Comparison of ENCODE assay signal across 21 cellular contexts in the genomic region with DNA sequence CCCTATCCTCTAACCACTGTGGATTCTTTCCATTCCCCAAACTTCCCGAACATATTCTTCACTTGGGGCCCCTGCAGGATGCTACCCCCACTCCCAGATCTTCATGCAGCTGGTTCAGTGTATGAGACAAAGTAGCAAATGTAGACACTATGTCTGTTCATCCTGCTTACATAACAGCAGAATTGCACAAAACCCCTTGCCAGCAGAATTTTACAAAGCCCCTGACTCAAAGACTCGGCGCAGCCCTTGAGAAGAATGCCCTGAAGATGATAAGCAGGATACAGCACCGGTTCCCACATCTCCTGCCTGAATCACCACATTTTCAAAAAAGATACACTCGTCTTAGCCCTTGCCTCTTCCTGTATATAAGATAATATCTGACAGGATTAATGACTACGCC. TPM values are rescaled to one million over a fixed set of nuclear protein-coding genes. Genes with fewer than 3 reads are reported as not detected.
A peak's percentile ranks its signal among the peaks of the same experiment; 100 is the strongest.
DNase-seq lines count a peak whose midpoint lies in the region; ATAC-seq and TF ChIP-seq lines count a peak whose summit lies in the region.
"Had no signal": no experiment of that assay in that cellular context is flagged by ENCODE, and none has a peak within 500 bp of the region (broad histone marks: within the 10 kb centered on the region; RNA-seq: fewer than 3 reads in every experiment).

No MANE protein-coding gene starts in this region.

- CTCF ChIA-PET in activated CD4-positive, alpha-beta T cell treated with anti-CD3 and anti-CD28 coated beads for 36 hours (lab: Charles Lee), result no interaction called here

- no peak for DNase-seq in activated CD4-positive, alpha-beta T cell treated with anti-CD3 and anti-CD28 coated beads for 36 hours
- DNase-seq in activated CD4-positive, alpha-beta T cell treated with anti-CD3 and anti-CD28 coated beads for 4 hours, result no peak
- no peak for DNase-seq in T-helper 17 cell
- DNase-seq in amniotic epithelial cell (ENCODE audit: low read depth), result peak; percentile 36
- DNase-seq in testis, result peak; percentile 53
- no peak for DNase-seq in AG08395 (ENCODE audit: low spot score)
- DNase-seq in NCI-H82 (lab: John Stamatoyannopoulos, UW), result no peak
- DNase-seq in NOMO-1 (lab: John Stamatoyannopoulos, UW; ENCODE audit: unreplicated experiment in 2 of 2), result no peak
- DNase-seq: ACHN; Calu3; CD8-positive, alpha-beta memory T cell; DMS153; IMR-90; NCI-H1105; NCI-H2081 treated with DMSO at 0.1 percent for 48 hours; NCI-H2171 treated with DMSO at 0.1 percent for 48 hours; NCI-H524 treated with DMSO at 0.1 percent for 48 hours; Right ventricle myocardium superior had no signal

- intact Hi-C loops in activated CD4-positive, alpha-beta T cell treated with anti-CD3 and anti-CD28 coated beads for 36 hours (cut with DNase I, micrococcal nuclease), result loop anchor here in 1 of 2 experiments (5.0 kb wide), 1 partner anchor 144 kb away; no protein-coding TSS in a partner anchor
- intact Hi-C loops in testis (cut with DNase I; ENCODE audit: low total_unique reads), result no loop called here

- H3K9me3 ChIP-seq in T-helper 17 cell (ENCODE audit: control insufficient read depth, low read length, poor library complexity, severe bottlenecking), result no peaks in the 10 kb centered on the region
- H3K9me3 ChIP-seq in testis, result no peaks in the 10 kb centered on the region
- H3K9me3 ChIP-seq: BLaER1 treated with 17β-estradiol and CSF1 and Interleukin-3, amounts not matched to agents 10 nM and 100 nM had no signal

- ATAC-seq in activated CD4-positive, alpha-beta T cell treated with anti-CD3 and anti-CD28 coated beads for 36 hours, result peak; percentile 12
- no peak for ATAC-seq in T-helper 17 cell

- H3K4me3 Mint-ChIP-seq in activated CD4-positive, alpha-beta T cell treated with anti-CD3 and anti-CD28 coated beads for 36 hours, result no peak overlapping the region
- H3K4me3 Mint-ChIP-seq in T-helper 17 cell, result no peak overlapping the region
- H3K4me3 Mint-ChIP-seq: CD8-positive, alpha-beta memory T cell had no signal

- H3K27me3 ChIP-seq in testis, result no peaks in the 10 kb centered on the region
- H3K27me3 ChIP-seq: BLaER1 treated with 17β-estradiol and CSF1 and Interleukin-3, amounts not matched to agents 10 nM and 100 nM had no signal

- POLR2A ChIA-PET in activated CD4-positive, alpha-beta T cell treated with anti-CD3 and anti-CD28 coated beads for 36 hours (lab: Charles Lee), result no interaction called here

- peaks cover 4% of the 10 kb centered on the region for H3K36me3 Mint-ChIP-seq in activated CD4-positive, alpha-beta T cell treated with anti-CD3 and anti-CD28 coated beads for 36 hours (ENCODE audit: low read depth)
- H3K36me3 Mint-ChIP-seq in T-helper 17 cell (ENCODE audit: low read depth), result peaks cover 10% of the 10 kb centered on the region

- no peaks in the 10 kb centered on the region for H3K9me3 Mint-ChIP-seq in activated CD4-positive, alpha-beta T cell treated with anti-CD3 and anti-CD28 coated beads for 36 hours (ENCODE audit: low read depth)
- H3K9me3 Mint-ChIP-seq: CD8-positive, alpha-beta memory T cell had no signal

- H3K4me3 ChIP-seq in testis, result no peak overlapping the region
- H3K4me3 ChIP-seq: BLaER1 treated with 17β-estradiol and CSF1 and Interleukin-3, amounts not matched to agents 10 nM and 100 nM had no signal

- H3K36me3 ChIP-seq in testis (ENCODE audit: low read depth, missing control alignments), result no peaks in the 10 kb centered on the region

- TF ChIP-seq POLR2A in testis (IDR thresholded peaks at IDR 0.05), result no peak

- WGBS in testis, 2 donors, result 62 to 85% methylated on average over 6 of the region's 6 CpGs

- no peaks in the 10 kb centered on the region for H3K27me3 Mint-ChIP-seq in activated CD4-positive, alpha-beta T cell treated with anti-CD3 and anti-CD28 coated beads for 36 hours
- no peaks in the 10 kb centered on the region for H3K27me3 Mint-ChIP-seq in T-helper 17 cell
- H3K27me3 Mint-ChIP-seq: CD8-positive, alpha-beta memory T cell had no signal

- H3K4me1 ChIP-seq in testis, result peaks cover 25% of the 10 kb centered on the region

- peak overlapping the region; percentile 13 to 32 for H3K27ac ChIP-seq in testis
- H3K27ac ChIP-seq: 22Rv1; BLaER1 treated with 17β-estradiol and CSF1 and Interleukin-3, amounts not matched to agents 10 nM and 100 nM; KMS-11 had no signal

- no peak for TF ChIP-seq CTCF in testis (IDR thresholded peaks at IDR 0.05)

- peak overlapping the region; percentile 44 for H3K27ac Mint-ChIP-seq in activated CD4-positive, alpha-beta T cell treated with anti-CD3 and anti-CD28 coated beads for 36 hours
- peak overlapping the region; percentile 39 for H3K27ac Mint-ChIP-seq in T-helper 17 cell

- H3K4me1 Mint-ChIP-seq in activated CD4-positive, alpha-beta T cell treated with anti-CD3 and anti-CD28 coated beads for 36 hours, result peaks cover 46% of the 10 kb centered on the region
- H3K4me1 Mint-ChIP-seq in T-helper 17 cell, result peaks cover 57% of the 10 kb centered on the region

RNA-seq across cellular contexts. Expression of a gene that starts 29.0 kb away (rescaled TPM):
- 10 to 100 TPM; 20.2 to 26.4 TPM for total RNA-seq in activated CD4-positive, alpha-beta T cell treated with anti-CD3 and anti-CD28 coated beads for 36 hours
- total RNA-seq in T-helper 17 cell, result 10 to 100 TPM; 27.8 to 29.5 TPM
- total RNA-seq in testis, result 10 to 100 TPM; 59.2 to 61.5 TPM
- polyA plus RNA-seq in testis (ENCODE audit: insufficient read depth, low read depth, low replicate concordance), result 26.9 TPM

Comparison
In these comparisons a context has a peak if more than half of its experiments do, and no peak if none do; other contexts are left out.
1. DNase-seq: peak in amniotic epithelial cell (single experiment) and testis (single experiment); none in activated CD4-positive, alpha-beta T cell treated with anti-CD3 and anti-CD28 coated beads for 36 hours (single experiment), activated CD4-positive, alpha-beta T cell treated with anti-CD3 and anti-CD28 coated beads for 4 hours (0 of 2), T-helper 17 cell (0 of 3), AG08395 (single experiment), NCI-H82 (single experiment) and NOMO-1 (0 of 2).